8 cellular contexts compared by ENCODE assay signal in the genomic region with DNA sequence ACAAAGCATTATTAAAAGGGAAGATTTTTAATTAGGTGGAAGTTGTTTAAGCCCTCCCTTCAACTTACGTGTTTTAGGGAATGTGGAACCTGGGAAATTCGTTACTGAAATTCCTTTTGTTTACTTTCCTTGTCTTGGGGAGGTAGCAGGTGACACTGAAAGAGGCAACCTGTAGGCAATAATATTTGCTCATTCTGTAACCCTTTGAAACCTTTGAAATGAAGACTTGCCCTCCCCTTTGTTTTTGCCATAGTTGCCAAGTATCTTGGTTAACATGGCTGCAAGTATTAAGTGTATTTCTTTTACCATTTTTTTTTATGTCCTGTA. TPM values are rescaled to one million over a fixed set of nuclear protein-coding genes. Genes with fewer than 3 reads are reported as not detected.
DNase-seq lines count a peak whose midpoint lies in the region; ATAC-seq and TF ChIP-seq lines count a peak whose summit lies in the region.

No MANE protein-coding gene starts in this region.

- peaks cover 8% of the 10 kb centered on the region for H3K36me3 Mint-ChIP-seq in neural crest cell (ENCODE audit: low read depth)

- peaks cover 41 to 63% (median 59%) of the 10 kb centered on the region in 10 experiments for H3K4me1 ChIP-seq in BLaER1 treated with 17β-estradiol and CSF1 and Interleukin-3, amounts not matched to agents 10 nM and 100 nM
- H3K4me1 ChIP-seq in Loucy (ENCODE audit: insufficient read depth, low read length, poor library complexity, severe bottlenecking): peaks cover 44% of the 10 kb centered on the region
- H3K4me1 ChIP-seq in ectodermal cell (ENCODE audit: control insufficient read depth, insufficient read depth, low read length): peaks cover 22% of the 10 kb centered on the region

- ATAC-seq in HG03442 (IDR thresholded peaks at IDR 0.05; ENCODE audit: unreplicated experiment) (no peak), GM18502 (IDR thresholded peaks at IDR 0.05; ENCODE audit: poor library complexity, unreplicated experiment) (no peak), HG02884 (IDR thresholded peaks at IDR 0.05; ENCODE audit: unreplicated experiment) (no peak)

- H3F3A ChIP-seq in Loucy (ENCODE audit: low read depth): peaks cover 18% of the 10 kb centered on the region; the same call in 1 of the 2 replicates

- no peak for DNase-seq in neural crest cell (ENCODE audit: low read depth, low spot score)
- DNase-seq in stimulated activated CD4-positive, alpha-beta T cell treated with anti-CD3 and anti-CD28 coated beads, Interleukin-4, amount 100 ng/mL, for 1 hour: no peak

- H3K9me3 ChIP-seq in BLaER1 treated with 17β-estradiol and CSF1 and Interleukin-3, amounts not matched to agents 10 nM and 100 nM (replicated peaks in 1 of 11): no peaks in the 10 kb centered on the region
- H3K9me3 ChIP-seq in Loucy (ENCODE audit: insufficient read depth, low read depth, low read length): no peaks in the 10 kb centered on the region
- H3K9me3 ChIP-seq in ectodermal cell (ENCODE audit: control insufficient read depth, low read length): no peaks in the 10 kb centered on the region

- H3K36me3 ChIP-seq in BLaER1 treated with 17β-estradiol and CSF1 and Interleukin-3, amounts not matched to agents 10 nM and 100 nM: peaks cover 6 to 62% (median 50%) of the 10 kb centered on the region in 11 experiments; a peak in 20 of 22 replicates
- H3K36me3 ChIP-seq in Loucy (ENCODE audit: insufficient read depth, low read length): no peaks in the 10 kb centered on the region
- H3K36me3 ChIP-seq in ectodermal cell (ENCODE audit: control insufficient read depth, insufficient read depth, low read length): no peaks in the 10 kb centered on the region

- WGBS in ectodermal cell, 2 experiments: 35 to 49% methylated on average over 2 of the region's 2 CpGs

- H3K27ac Mint-ChIP-seq in neural crest cell (ENCODE audit: unreplicated experiment): peak overlapping the region; percentile 78

- H3K27me3 ChIP-seq in BLaER1 treated with 17β-estradiol and CSF1 and Interleukin-3, amounts not matched to agents 10 nM and 100 nM: no peaks in the 10 kb centered on the region
- H3K27me3 ChIP-seq in Loucy (ENCODE audit: insufficient read depth, low read length, poor library complexity, severe bottlenecking) (no peaks in the 10 kb centered on the region), ectodermal cell (ENCODE audit: control insufficient read depth, insufficient read depth, low read length, poor library complexity, severe bottlenecking) (peaks cover 8% of the 10 kb centered on the region)

- no peak overlapping the region for H2AFZ ChIP-seq in Loucy (ENCODE audit: low read length)

- peaks cover 49% of the 10 kb centered on the region for H3K4me1 Mint-ChIP-seq in neural crest cell

- no peaks in the 10 kb centered on the region for H3K27me3 Mint-ChIP-seq in neural crest cell (ENCODE audit: low read depth)

- H4K20me1 ChIP-seq in BLaER1 treated with 17β-estradiol and CSF1 and Interleukin-3, amounts not matched to agents 10 nM and 100 nM: peaks cover 40 to 66% (median 62%) of the 10 kb centered on the region in 11 experiments; a peak in 21 of 22 replicates
- H4K20me1 ChIP-seq in Loucy (ENCODE audit: insufficient read depth, low read length, poor library complexity, severe bottlenecking): peaks cover 42% of the 10 kb centered on the region

- peak overlapping the region; percentile 95 for H3K4me3 Mint-ChIP-seq in neural crest cell

- peak overlapping the region; percentile 84 to 97 (median 94) for H3K4me3 ChIP-seq in BLaER1 treated with 17β-estradiol and CSF1 and Interleukin-3, amounts not matched to agents 10 nM and 100 nM
- H3K4me3 ChIP-seq in Loucy (ENCODE audit: low read length, poor library complexity, severe bottlenecking) (peak overlapping the region; percentile 98), ectodermal cell (ENCODE audit: insufficient read depth, low read depth, low read length) (peak overlapping the region; percentile 57)

- no peak for TF ChIP-seq CTCF in Loucy (conservative IDR thresholded peaks at IDR 0.05; ENCODE audit: low read length)
- no peak for TF ChIP-seq CTCF in neural crest cell (conservative IDR thresholded peaks at IDR 0.05)

- peak overlapping the region; percentile 82 to 97 (median 90) for H3K4me2 ChIP-seq in BLaER1 treated with 17β-estradiol and CSF1 and Interleukin-3, amounts not matched to agents 10 nM and 100 nM
- H3K4me2 ChIP-seq in Loucy (ENCODE audit: low read depth, low read length, poor library complexity, severe bottlenecking): peak overlapping the region; percentile 86

- no peaks in the 10 kb centered on the region for H3K9me3 Mint-ChIP-seq in neural crest cell

- peaks cover 60% of the 10 kb centered on the region for H3K79me2 ChIP-seq in Loucy (ENCODE audit: insufficient read depth, low read length)

- H3K9ac ChIP-seq in BLaER1 treated with 17β-estradiol and CSF1 and Interleukin-3, amounts not matched to agents 10 nM and 100 nM: peak overlapping the region; percentile 93 to 99 (median 95)
- peak overlapping the region; percentile 95 for H3K9ac ChIP-seq in Loucy (ENCODE audit: low read depth, low read length, poor library complexity, severe bottlenecking)

- no peaks in the 10 kb centered on the region for H3K9me2 ChIP-seq in Loucy (replicated peaks; ENCODE audit: low read depth, low read length)

- H3K27ac ChIP-seq in BLaER1 treated with 17β-estradiol and CSF1 and Interleukin-3, amounts not matched to agents 10 nM and 100 nM: peak overlapping the region; percentile 82 to 97 (median 94); a peak in 19 of 22 replicates
- no peak overlapping the region for H3K27ac ChIP-seq in ectodermal cell (ENCODE audit: insufficient read depth, low read depth, low read length, poor library complexity, severe bottlenecking)

RNA-seq across cellular contexts. Expression of a gene that starts 1.7 kb away (rescaled TPM):
- 223 TPM for polyA plus RNA-seq in ectodermal cell (2013, experiment 1 of 4)
- polyA plus RNA-seq in ectodermal cell (2013, experiment 2 of 4): 202 TPM
- 180 TPM for polyA plus RNA-seq in ectodermal cell (2013, experiment 3 of 4)
- polyA plus RNA-seq in ectodermal cell (2013, experiment 4 of 4): 205 TPM
- total RNA-seq in neural crest cell: 91.4 and 94.1 TPM in 2 replicates

RNA-seq across cellular contexts. Expression of a gene that starts 1.7 kb away (rescaled TPM):
- polyA plus RNA-seq in ectodermal cell (2013, experiment 1 of 4): 27.5 TPM
- 32.6 TPM for polyA plus RNA-seq in ectodermal cell (2013, experiment 2 of 4)
- 19.9 TPM for polyA plus RNA-seq in ectodermal cell (2013, experiment 3 of 4)
- polyA plus RNA-seq in ectodermal cell (2013, experiment 4 of 4): 24.0 TPM
- total RNA-seq in neural crest cell: 19.6 and 20.4 TPM in 2 replicates
